In genomic region chr22:42918500-42918899, GRCh38 we compare ENCODE assay signal across 1 cellular context.
TF ChIP-seq lines count a peak whose summit lies in the region.

No MANE protein-coding gene starts in this region.

TF ChIP-seq in H1, 55 proteins besides CTCF, POLR2A, EP300 and RAD21 (continued from another document):
- TF ChIP-seq TAF7 (optimal IDR thresholded peaks at IDR 0.05; ENCODE audit: borderline replicate concordance, low read depth, low read length): no peak
- no peak for TF ChIP-seq HDAC2 (IDR thresholded peaks at IDR 0.05; ENCODE audit: borderline replicate concordance in 1 of 2, low read depth in 2 of 2, low read length in 2 of 2)
- TF ChIP-seq RFX5 (IDR thresholded peaks at IDR 0.05; ENCODE audit: borderline replicate concordance, low read depth, low read length): no peak
- no peak for TF ChIP-seq SP2 (IDR thresholded peaks at IDR 0.05; ENCODE audit: low read length)
- TF ChIP-seq BACH1 (IDR thresholded peaks at IDR 0.05; ENCODE audit: low read length): no peak
- no peak for TF ChIP-seq POLR2AphosphoS5 (IDR thresholded peaks at IDR 0.05; ENCODE audit: low read depth, low read length)
- no peak for TF ChIP-seq TAF1 (IDR thresholded peaks at IDR 0.05; ENCODE audit: low read depth, low read length)
- no peak for TF ChIP-seq CBX8 (IDR thresholded peaks at IDR 0.05; ENCODE audit: borderline replicate concordance, low read depth, low read length)
- TF ChIP-seq BCL11A (IDR thresholded peaks at IDR 0.05; ENCODE audit: low read depth in 2 of 2, low read length in 2 of 2): no peak
- no peak for TF ChIP-seq POU5F1 (IDR thresholded peaks at IDR 0.05; ENCODE audit: low read depth, low read length)
- no peak for TF ChIP-seq NANOG (IDR thresholded peaks at IDR 0.05; ENCODE audit: insufficient read depth, low read depth, low read length, poor library complexity, severe bottlenecking)
